In genomic region chr13:99310382-99311031, GRCh38 we compare ENCODE assay signal across 9 cellular contexts. TPM values are rescaled to one million over a fixed set of nuclear protein-coding genes. Genes with fewer than 3 reads are reported as not detected.
DNase-seq lines count a peak whose midpoint lies in the region; ATAC-seq, FAIRE-seq and TF ChIP-seq lines count a peak whose summit lies in the region.
"Had no signal": no experiment of that assay in that cellular context is flagged by ENCODE, and none has a peak within 500 bp of the region (broad histone marks: within the 10 kb centered on the region; RNA-seq: fewer than 3 reads in every experiment).

No MANE protein-coding gene starts in this region.

- TF ChIP-seq EP300 in GM12878 (IDR thresholded peaks at IDR 0.05; ENCODE audit: borderline replicate concordance in 1 of 2, control insufficient read depth in 1 of 2, low read depth in 2 of 2, low read length in 2 of 2), result peak in 1 of 2 experiments; percentile 41; a peak in 1 of 4 replicates

- H3K4me1 Mint-ChIP-seq in activated CD8-positive, alpha-beta T cell treated with anti-CD3 and anti-CD28 coated beads for 36 hours (ENCODE audit: low read depth), result peaks cover 86% of the 10 kb centered on the region
- H3K4me1 Mint-ChIP-seq in activated CD8-positive, alpha-beta T cell treated with anti-CD3 and anti-CD28 coated beads, Interleukin-2, amount 10 ng/mL, durations not matched to agents 7 days and 5 days (ENCODE audit: low read depth), result peaks cover 77% of the 10 kb centered on the region

- H3K27me3 Mint-ChIP-seq in activated CD8-positive, alpha-beta T cell treated with anti-CD3 and anti-CD28 coated beads for 36 hours, result no peaks in the 10 kb centered on the region
- no peaks in the 10 kb centered on the region for H3K27me3 Mint-ChIP-seq in activated CD8-positive, alpha-beta T cell treated with anti-CD3 and anti-CD28 coated beads, Interleukin-2, amount 10 ng/mL, durations not matched to agents 7 days and 5 days (ENCODE audit: low read depth)

- H3K4me2 ChIP-seq in GM12878 (ENCODE audit: control insufficient read depth, insufficient read depth), result peak overlapping the region; percentile 82

- H3K9me3 Mint-ChIP-seq in activated CD8-positive, alpha-beta T cell treated with anti-CD3 and anti-CD28 coated beads for 36 hours, result no peaks in the 10 kb centered on the region
- H3K9me3 Mint-ChIP-seq in activated CD8-positive, alpha-beta T cell treated with anti-CD3 and anti-CD28 coated beads, Interleukin-2, amount 10 ng/mL, durations not matched to agents 7 days and 5 days (ENCODE audit: insufficient read depth), result no peaks in the 10 kb centered on the region

- TF ChIP-seq POLR2A in GM12878 (IDR thresholded peaks at IDR 0.05; ENCODE audit: low read depth, low read length) (no peak), adrenal gland (IDR thresholded peaks at IDR 0.05) (no peak)

- no peaks in the 10 kb centered on the region for H3K9me3 ChIP-seq in GM12878 (replicated peaks; ENCODE audit: control insufficient read depth, insufficient read depth, low read length)
- H3K9me3 ChIP-seq in stomach smooth muscle (ENCODE audit: control insufficient read depth in 2 of 2, low read length in 2 of 2), result no peaks in the 10 kb centered on the region
- H3K9me3 ChIP-seq in adrenal gland (replicated peaks in 1 of 3), result no peaks in the 10 kb centered on the region

- no peaks in the 10 kb centered on the region for H4K20me1 ChIP-seq in GM12878 (ENCODE audit: control insufficient read depth, insufficient read depth)

- peaks cover 52% of the 10 kb centered on the region for H3K4me1 ChIP-seq in GM12878 (ENCODE audit: control insufficient read depth, insufficient read depth, low read length)
- peaks cover 19% of the 10 kb centered on the region for H3K4me1 ChIP-seq in stomach smooth muscle (ENCODE audit: control insufficient read depth, insufficient read depth, low read length)
- H3K4me1 ChIP-seq in adrenal gland (replicated peaks in 1 of 2), result peaks cover 15 to 17% of the 10 kb centered on the region in 2 donors

- in situ Hi-C loops in GM12878 (cut with MboI), result no loop called here

- CTCF ChIA-PET in activated CD8-positive, alpha-beta T cell treated with anti-CD3 and anti-CD28 coated beads for 36 hours (lab: Charles Lee), result interaction anchor here (0.8 to 4.2 kb wide), 2 partner anchors 41 to 126 kb away, joined by 4 to 25 read pairs; no protein-coding TSS in a partner anchor
- CTCF ChIA-PET in activated CD8-positive, alpha-beta T cell treated with anti-CD3 and anti-CD28 coated beads, Interleukin-2, amount 10 ng/mL, durations not matched to agents 7 days and 5 days (lab: Charles Lee), result interaction anchor here (4.6 kb wide), 1 partner anchor 41 kb away, joined by 23 read pairs; no protein-coding TSS in a partner anchor
- CTCF ChIA-PET in GM12878 (lab: Yijun Ruan, JAX), result interaction anchor here (0.9 to 1.6 kb wide), 2 partner anchors 14 to 41 kb away, joined by 4 read pairs; no protein-coding TSS in a partner anchor

- H3K4me3 ChIP-seq in GM12878 (peak overlapping the region; percentile 28; the same call in 1 of the 2 replicates), stomach smooth muscle (ENCODE audit: low read length in 2 of 2) (no peak overlapping the region), adrenal gland (no peak overlapping the region)

- H3K36me3 ChIP-seq in GM12878 (ENCODE audit: control insufficient read depth in 2 of 2, insufficient read depth in 2 of 2, low read length in 1 of 2), result peaks cover 0 to 8% of the 10 kb centered on the region in 2 experiments; a peak in 2 of 4 replicates
- peaks cover 0 to 2% of the 10 kb centered on the region in 2 donors for H3K36me3 ChIP-seq in stomach smooth muscle (ENCODE audit: control insufficient read depth in 2 of 2, insufficient read depth in 2 of 2, low read length in 2 of 2)
- H3K36me3 ChIP-seq in adrenal gland (replicated peaks in 1 of 2), result no peaks in the 10 kb centered on the region

- DNase-seq in activated CD8-positive, alpha-beta T cell treated with anti-CD3 and anti-CD28 coated beads for 36 hours, result no peak
- DNase-seq in activated CD8-positive, alpha-beta T cell treated with anti-CD3 and anti-CD28 coated beads, Interleukin-2, amount 10 ng/mL, durations not matched to agents 7 days and 5 days, result no peak
- DNase-seq in GM12878 (ENCODE audit: low read depth, low spot score) (no peak), adrenal gland (no peak), DMS53 treated with DMSO at 0.1 percent for 48 hours (lab: John Stamatoyannopoulos, UW; ENCODE audit: unreplicated experiment) (no peak), left cardiac atrium (no peak)
- DNase-seq: right cardiac atrium had no signal

- TF ChIP-seq RAD21 in GM12878 (IDR thresholded peaks at IDR 0.05; ENCODE audit: insufficient read depth, low read depth, low read length), result no peak

- ATAC-seq in activated CD8-positive, alpha-beta T cell treated with anti-CD3 and anti-CD28 coated beads for 36 hours, result peak; percentile 4
- no peak for ATAC-seq in activated CD8-positive, alpha-beta T cell treated with anti-CD3 and anti-CD28 coated beads, Interleukin-2, amount 10 ng/mL, durations not matched to agents 7 days and 5 days
- ATAC-seq in HG03196 (IDR thresholded peaks at IDR 0.05; ENCODE audit: unreplicated experiment), result peak; percentile 39
- ATAC-seq in GM12878, result peak; percentile 43
- ATAC-seq in left cardiac atrium, result no peak
- ATAC-seq: right cardiac atrium had no signal

- 11% methylated on average over 4 of the region's 4 CpGs for WGBS in GM12878 (ENCODE audit: insufficient coverage, insufficient replicate concordance, low lambda C conversion rate, missing lambda C conversion rate)
- 85 to 93% (median 88%) methylated on average over 4 of the region's 4 CpGs for WGBS in adrenal gland, 4 donors

- POLR2A ChIA-PET in activated CD8-positive, alpha-beta T cell treated with anti-CD3 and anti-CD28 coated beads for 36 hours (lab: Charles Lee), result interaction anchor here (0.6 to 1.3 kb wide), 3 partner anchors 11 to 124 kb away, joined by 3 read pairs; no protein-coding TSS in a partner anchor
- POLR2A ChIA-PET in activated CD8-positive, alpha-beta T cell treated with anti-CD3 and anti-CD28 coated beads, Interleukin-2, amount 10 ng/mL, durations not matched to agents 7 days and 5 days (lab: Charles Lee), result no interaction called here
- POLR2A ChIA-PET in GM12878 (lab: Charles Lee), result interaction anchor here (0.8 to 1.5 kb wide), 5 partner anchors 9 to 56 kb away, joined by 3 to 4 read pairs (median 4); no protein-coding TSS in a partner anchor

- peak overlapping the region; percentile 54 for H3K9ac ChIP-seq in GM12878 (ENCODE audit: control insufficient read depth, insufficient read depth, low read length)
- no peak overlapping the region for H3K9ac ChIP-seq in stomach smooth muscle (ENCODE audit: low read length in 2 of 2)

- FAIRE-seq in GM12878 (lab: Jason Lieb, UNC), result no peak

- BruUV-seq in GM12878 (replicated peaks; lab: Mats Ljungman, UMichigan), result no TSS peak

- peak overlapping the region; percentile 20 for H2AFZ ChIP-seq in GM12878 (ENCODE audit: control insufficient read depth, low read depth, low read length)

- H3K4me3 Mint-ChIP-seq in activated CD8-positive, alpha-beta T cell treated with anti-CD3 and anti-CD28 coated beads for 36 hours, result no peak overlapping the region
- no peak overlapping the region for H3K4me3 Mint-ChIP-seq in activated CD8-positive, alpha-beta T cell treated with anti-CD3 and anti-CD28 coated beads, Interleukin-2, amount 10 ng/mL, durations not matched to agents 7 days and 5 days

- H3K36me3 Mint-ChIP-seq in activated CD8-positive, alpha-beta T cell treated with anti-CD3 and anti-CD28 coated beads for 36 hours (ENCODE audit: low read depth), result peaks cover 54% of the 10 kb centered on the region
- H3K36me3 Mint-ChIP-seq in activated CD8-positive, alpha-beta T cell treated with anti-CD3 and anti-CD28 coated beads, Interleukin-2, amount 10 ng/mL, durations not matched to agents 7 days and 5 days (ENCODE audit: low read depth), result peaks cover 49% of the 10 kb centered on the region

- H3K27ac Mint-ChIP-seq in activated CD8-positive, alpha-beta T cell treated with anti-CD3 and anti-CD28 coated beads for 36 hours, result peak overlapping the region; percentile 78
- no peak overlapping the region for H3K27ac Mint-ChIP-seq in activated CD8-positive, alpha-beta T cell treated with anti-CD3 and anti-CD28 coated beads, Interleukin-2, amount 10 ng/mL, durations not matched to agents 7 days and 5 days

- RAD21 ChIA-PET in GM12878 (lab: Charles Lee; ENCODE audit: unreplicated experiment), result interaction anchor here (0.9 to 2.8 kb wide), 8 partner anchors 11 to 126 kb away, joined by 3 to 17 read pairs (median 3); no protein-coding TSS in a partner anchor

- TF ChIP-seq CTCF in activated CD8-positive, alpha-beta T cell treated with anti-CD3 and anti-CD28 coated beads for 36 hours (IDR thresholded peaks at IDR 0.05), result no peak
- TF ChIP-seq CTCF in GM12878 (IDR thresholded peaks at IDR 0.05 in 2 of 3, conservative IDR thresholded peaks at IDR 0.05 in 1 of 3; ENCODE audit: control insufficient read depth in 2 of 3, extremely low read depth in 1 of 3, insufficient read depth in 1 of 3, low read depth in 3 of 3, low read length in 3 of 3) (no peak), adrenal gland (IDR thresholded peaks at IDR 0.05) (no peak)

- H3K27me3 ChIP-seq in GM12878 (replicated peaks in 1 of 2; ENCODE audit: control insufficient read depth in 2 of 2, insufficient read depth in 2 of 2, low read length in 1 of 2) (no peaks in the 10 kb centered on the region), stomach smooth muscle (ENCODE audit: control insufficient read depth in 1 of 2, insufficient read depth in 2 of 2, low read length in 2 of 2) (no peaks in the 10 kb centered on the region), adrenal gland (no peaks in the 10 kb centered on the region)

- SMC1A ChIA-PET in GM12878 (lab: Charles Lee; ENCODE audit: uncharacterized antibody, unreplicated experiment), result interaction anchor here (0.7 to 3.5 kb wide), 15 partner anchors 8 to 77 kb away, joined by 3 to 28 read pairs (median 4); no protein-coding TSS in a partner anchor

- H3K27ac ChIP-seq in GM12878 (ENCODE audit: control insufficient read depth, insufficient read depth), result peak overlapping the region; percentile 93
- H3K27ac ChIP-seq in stomach smooth muscle (ENCODE audit: low read length), result peak overlapping the region; percentile 18
- peak overlapping the region in 1 of 5 donors; percentile 85 for H3K27ac ChIP-seq in adrenal gland

- intact Hi-C loops in activated CD8-positive, alpha-beta T cell treated with anti-CD3 and anti-CD28 coated beads for 36 hours (cut with micrococcal nuclease), result loop anchor here (2.0 to 5.0 kb wide), 3 partner anchors 14 to 42 kb away; no protein-coding TSS in a partner anchor
- intact Hi-C loops in GM12878 (cut with micrococcal nuclease; ENCODE audit: unreplicated experiment), result no loop called here
- intact Hi-C loops in adrenal gland (cut with DNase I), result no loop called here
- intact Hi-C loops in left cardiac atrium (cut with DNase I), result no loop called here

- peaks cover 75% of the 10 kb centered on the region for H3K79me2 ChIP-seq in GM12878 (ENCODE audit: control insufficient read depth, insufficient read depth, low read length)

RNA-seq across cellular contexts. Expression of gene GPR183, which starts 3.3 kb away (rescaled TPM):
- total RNA-seq in activated CD8-positive, alpha-beta T cell treated with anti-CD3 and anti-CD28 coated beads for 36 hours, result 10 to 100 TPM in 1 of 2 experiments, 1 to 10 TPM in 1; 8.6 to 10.0 TPM
- total RNA-seq in activated CD8-positive, alpha-beta T cell treated with anti-CD3 and anti-CD28 coated beads, Interleukin-2, amount 10 ng/mL, durations not matched to agents 7 days and 5 days, result 1 to 10 TPM; 5.0 to 5.2 TPM
- total RNA-seq in GM12878 (2013; cell fraction: nucleolus; rRNA removed), result 568 and 600 TPM in 2 replicates
- total RNA-seq in GM12878 (2014; rRNA removed), result 200 and 238 TPM in 2 replicates
- total RNA-seq in GM12878 (2014; rRNA removed; fragmentation: Illumina TruSeq; extraction: Trizol), result 224 and 226 TPM in 2 replicates
- 138 TPM in 2 replicates for total RNA-seq in GM12878 (2021)
- 73.1 TPM for polyA plus RNA-seq in GM12878 (2011; ENCODE audit: low read depth)
- polyA plus RNA-seq in GM12878 (2011; rRNA removed), result 275 and 360 TPM in 2 replicates
- polyA plus RNA-seq in GM12878 (2011; cell fraction: cytosol; rRNA removed), result 142 and 158 TPM in 2 replicates
- 78.0 and 100 TPM in 2 replicates for polyA plus RNA-seq in GM12878 (2011; cell fraction: nucleus; rRNA removed)
- polyA plus RNA-seq in GM12878 (2012), result 60.7 and 150 TPM in 2 replicates
- polyA plus RNA-seq in GM12878 (2014; fragmentation: Illumina TruSeq; extraction: Trizol), result 283 and 347 TPM in 2 replicates
- polyA plus RNA-seq in GM12878 (2014; fragmentation: Nextera tagmentation; extraction: Ambion mirVana), result 100 to 1,000 TPM; 333 to 669 TPM
- 112 and 134 TPM in 2 replicates for polyA plus RNA-seq in GM12878 (2014; rRNA removed)
- polyA plus RNA-seq in GM12878 (2016; fragmentation: Nextera tagmentation; extraction: Ambion mirVana), result 100 to 1,000 TPM; 209 to 225 TPM
- polyA minus RNA-seq in GM12878 (2011; rRNA and poly(A)+ RNA removed), result 163 and 244 TPM in 2 replicates
- polyA minus RNA-seq in GM12878 (2011; cell fraction: cytosol; rRNA and poly(A)+ RNA removed), result 51.7 and 55.7 TPM in 2 replicates
- polyA minus RNA-seq in GM12878 (2011; cell fraction: nucleus; rRNA and poly(A)+ RNA removed), result 52.0 and 53.2 TPM in 2 replicates
- total RNA-seq in adrenal gland, result 10 to 100 TPM in 3 of 8 donors, 1 to 10 TPM in 5; 4.5 to 15.0 (median 9.2) TPM
- 10 to 100 TPM in 1 of 3 donors, 1 to 10 TPM in 2; 4.2 to 12.8 (median 5.5) TPM for polyA plus RNA-seq in adrenal gland
- total RNA-seq in left cardiac atrium, result 10 to 100 TPM in 1 of 2 donors, 1 to 10 TPM in 1; 6.0 to 14.8 TPM

RNA-seq across cellular contexts. Expression of gene GPR18, which starts 52.3 kb away (rescaled TPM):
- 10 to 100 TPM; 11.4 to 11.6 TPM for total RNA-seq in activated CD8-positive, alpha-beta T cell treated with anti-CD3 and anti-CD28 coated beads for 36 hours
- total RNA-seq in activated CD8-positive, alpha-beta T cell treated with anti-CD3 and anti-CD28 coated beads, Interleukin-2, amount 10 ng/mL, durations not matched to agents 7 days and 5 days, result 10 to 100 TPM; 16.2 to 16.6 TPM
- 1.7 and 2.5 TPM in 2 replicates for total RNA-seq in GM12878 (2013; cell fraction: nucleolus; rRNA removed)
- 4.9 and 5.1 TPM in 2 replicates for total RNA-seq in GM12878 (2014; rRNA removed)
- 5.3 and 6.2 TPM in 2 replicates for total RNA-seq in GM12878 (2014; rRNA removed; fragmentation: Illumina TruSeq; extraction: Trizol)
- 3.9 and 4.8 TPM in 2 replicates for total RNA-seq in GM12878 (2021)
- polyA plus RNA-seq in GM12878 (2011; ENCODE audit: low read depth), result 2.3 TPM
- polyA plus RNA-seq in GM12878 (2011; rRNA removed), result 12.9 and 20.6 TPM in 2 replicates
- 8.3 and 9.1 TPM in 2 replicates for polyA plus RNA-seq in GM12878 (2011; cell fraction: cytosol; rRNA removed)
- 8.1 and 9.8 TPM in 2 replicates for polyA plus RNA-seq in GM12878 (2011; cell fraction: nucleus; rRNA removed)
- polyA plus RNA-seq in GM12878 (2012), result 1.4 and 2.2 TPM in 2 replicates
- polyA plus RNA-seq in GM12878 (2014; fragmentation: Illumina TruSeq; extraction: Trizol), result 8.4 and 12.7 TPM in 2 replicates
- 1 to 10 TPM; 3.9 to 8.4 TPM for polyA plus RNA-seq in GM12878 (2014; fragmentation: Nextera tagmentation; extraction: Ambion mirVana)
- polyA plus RNA-seq in GM12878 (2014; rRNA removed), result 3.3 and 4.4 TPM in 2 replicates
- polyA plus RNA-seq in GM12878 (2016; fragmentation: Nextera tagmentation; extraction: Ambion mirVana), result 1 to 10 TPM; 4.3 to 5.5 TPM
- 18.5 and 26.6 TPM in 2 replicates for polyA minus RNA-seq in GM12878 (2011; rRNA and poly(A)+ RNA removed)
- 5.2 and 5.4 TPM in 2 replicates for polyA minus RNA-seq in GM12878 (2011; cell fraction: cytosol; rRNA and poly(A)+ RNA removed)
- polyA minus RNA-seq in GM12878 (2011; cell fraction: nucleus; rRNA and poly(A)+ RNA removed), result 7.4 and 9.3 TPM in 2 replicates
- total RNA-seq in adrenal gland, result under 1 TPM in 1 of 8 donors, not detected in 7; 0.78 TPM
- under 1 TPM in 1 of 3 donors, not detected in 2; 0.03 TPM for polyA plus RNA-seq in adrenal gland
- total RNA-seq in left cardiac atrium, result not detected
- polyA plus RNA-seq: right cardiac atrium had no signal

Comparison
In these comparisons a context has a peak if more than half of its experiments do, and no peak if none do; other contexts are left out.
1. ATAC-seq: peak in activated CD8-positive, alpha-beta T cell treated with anti-CD3 and anti-CD28 coated beads for 36 hours (single experiment), HG03196 (single experiment) and GM12878 (single experiment); none in activated CD8-positive, alpha-beta T cell treated with anti-CD3 and anti-CD28 coated beads, Interleukin-2, amount 10 ng/mL, durations not matched to agents 7 days and 5 days (single experiment) and left cardiac atrium (0 of 2).
2. RNA of gene GPR183, which starts 3.3 kb away (total RNA-seq): 138 to 600 TPM in GM12878; 6.0 to 14.8 TPM in left cardiac atrium, 8.6 to 10.0 TPM in activated CD8-positive, alpha-beta T cell treated with anti-CD3 and anti-CD28 coated beads for 36 hours, 4.5 to 15.0 TPM in adrenal gland and 5.0 to 5.2 TPM in activated CD8-positive, alpha-beta T cell treated with anti-CD3 and anti-CD28 coated beads, Interleukin-2, amount 10 ng/mL, durations not matched to agents 7 days and 5 days; every median in the first group is over 4 times any median in the second.